In the genomic region with DNA sequence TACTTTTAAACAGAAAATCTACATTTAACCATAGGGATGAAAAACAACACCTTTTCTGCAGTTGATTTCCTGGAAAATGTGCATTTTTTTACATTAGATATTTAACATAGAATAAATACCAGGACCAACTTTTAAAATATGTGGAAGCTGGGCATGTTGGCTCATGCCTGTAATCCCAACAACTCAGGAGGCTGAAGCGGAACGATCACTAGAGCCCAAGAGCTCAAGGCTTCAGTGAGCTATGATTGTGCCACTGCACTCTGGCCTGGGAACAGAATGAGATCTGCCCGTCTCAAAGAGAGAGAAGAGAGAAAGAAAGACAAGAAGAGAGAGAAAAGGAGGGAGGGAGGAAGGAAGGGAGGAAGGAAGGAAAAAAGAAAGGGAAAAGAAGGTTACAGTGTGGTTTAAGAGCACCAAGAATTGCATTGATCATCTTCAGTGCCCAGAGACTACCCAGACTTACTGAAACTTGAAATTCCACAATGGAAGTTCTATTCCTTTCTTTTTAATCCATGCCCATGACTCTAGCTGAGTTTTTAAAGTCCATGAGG, we compare ENCODE assay signal across 23 cellular contexts.
DNase-seq lines count a peak whose midpoint lies in the region; ATAC-seq, FAIRE-seq and TF ChIP-seq lines count a peak whose summit lies in the region.
"Had no signal": no experiment of that assay in that cellular context is flagged by ENCODE, and none has a peak within 500 bp of the region (broad histone marks: within the 10 kb centered on the region; RNA-seq: fewer than 3 reads in every experiment).

No MANE protein-coding gene starts in this region.

- in situ Hi-C loops in HepG2 (cut with HindIII; ENCODE audit: extremely low pct_ligation_motif_present, low pct_unique_long_range_greater_than_20kb) = no loop called here

- no peak overlapping the region for H3K4me3 ChIP-seq in HepG2 (replicated peaks in 1 of 3; ENCODE audit: insufficient read depth in 1 of 3, low read depth in 2 of 3, low read length in 3 of 3)
- no peak overlapping the region for H3K4me3 ChIP-seq in right lobe of liver
- H3K4me3 ChIP-seq in bronchial epithelial cell (ENCODE audit: low read depth, low read length) = no peak overlapping the region
- no peak overlapping the region for H3K4me3 ChIP-seq in keratinocyte (ENCODE audit: control insufficient read depth in 2 of 3, extremely low read depth in 1 of 3, insufficient read depth in 2 of 3, low read depth in 1 of 3, low read length in 3 of 3)
- H3K4me3 ChIP-seq: A549, MG63 had no signal

- no peak for ATAC-seq in HepG2
- no peak for ATAC-seq in right lobe of liver
- no peak for ATAC-seq in HG02798 (IDR thresholded peaks at IDR 0.05; ENCODE audit: poor library complexity, unreplicated experiment)
- no peak for ATAC-seq in GM21447 (IDR thresholded peaks at IDR 0.05; ENCODE audit: unreplicated experiment)
- ATAC-seq: A549 had no signal

- TF ChIP-seq POLR2A in HepG2 (IDR thresholded peaks at IDR 0.05; ENCODE audit: insufficient read depth in 1 of 2, low read depth in 2 of 2, low read length in 2 of 2) = no peak
- TF ChIP-seq POLR2A in right lobe of liver (IDR thresholded peaks at IDR 0.05) = no peak

- no peak for TF ChIP-seq RAD21 in HepG2 (CRISPR knock-in tag; IDR thresholded peaks at IDR 0.05)

- no peaks in the 10 kb centered on the region for H3K9me1 ChIP-seq in keratinocyte (ENCODE audit: control insufficient read depth, extremely low read depth, insufficient read depth, low read length)

- H3K36me3 ChIP-seq in HepG2 (replicated peaks in 1 of 2; ENCODE audit: control insufficient read depth in 1 of 2, insufficient read depth in 2 of 2, low read length in 2 of 2) (no peaks in the 10 kb centered on the region), right lobe of liver (no peaks in the 10 kb centered on the region), bronchial epithelial cell (ENCODE audit: control insufficient read depth, insufficient read depth, low read length) (no peaks in the 10 kb centered on the region), keratinocyte (ENCODE audit: control insufficient read depth in 2 of 2, extremely low read depth in 1 of 2, insufficient read depth in 2 of 2, low read length in 2 of 2) (no peaks in the 10 kb centered on the region)
- H3K36me3 ChIP-seq: MG63 had no signal

- no peaks in the 10 kb centered on the region for H3K79me2 ChIP-seq in HepG2 (ENCODE audit: insufficient read depth, low read length)
- no peaks in the 10 kb centered on the region for H3K79me2 ChIP-seq in keratinocyte (ENCODE audit: control insufficient read depth, insufficient read depth, low read length)

- H2AFZ ChIP-seq in HepG2 (ENCODE audit: low read length) = no peak overlapping the region
- H2AFZ ChIP-seq in keratinocyte (ENCODE audit: control insufficient read depth, low read length) = peak overlapping the region; percentile 65

- no TSS peak for BruUV-seq in HepG2 (replicated peaks; lab: Mats Ljungman, UMichigan)

- dilution Hi-C loops in keratinocyte (cut with MboI; ENCODE audit: extremely low pct_ligation_motif_present, low sequenced_read_pairs) = no loop called here

- H4K20me1 ChIP-seq in HepG2 (ENCODE audit: insufficient read depth, low read length) (no peaks in the 10 kb centered on the region), keratinocyte (ENCODE audit: control insufficient read depth, extremely low read depth, insufficient read depth, low read length) (no peaks in the 10 kb centered on the region)

- no peak overlapping the region for H3K4me2 ChIP-seq in HepG2 (ENCODE audit: low read depth, low read length)
- H3K4me2 ChIP-seq in keratinocyte (ENCODE audit: control insufficient read depth, extremely low read depth, insufficient read depth, low read depth, low read length) = peak overlapping the region; percentile 36
- H3K4me2 ChIP-seq: A549, SK-N-SH had no signal

- intact Hi-C loops in HepG2 (cut with micrococcal nuclease; ENCODE audit: unreplicated experiment) = no loop called here
- intact Hi-C loops in right lobe of liver (cut with DNase I) = no loop called here

- H3K4me1 ChIP-seq in HepG2 (ENCODE audit: insufficient read depth, low read length) = no peaks in the 10 kb centered on the region
- H3K4me1 ChIP-seq in right lobe of liver = no peaks in the 10 kb centered on the region
- H3K4me1 ChIP-seq in keratinocyte (ENCODE audit: control insufficient read depth, extremely low read depth, insufficient read depth, low read length) = peaks cover 4% of the 10 kb centered on the region
- H3K4me1 ChIP-seq: A549 had no signal

- TF ChIP-seq CTCF in HepG2 (CRISPR knock-in tag; IDR thresholded peaks at IDR 0.05) (no peak), right lobe of liver (IDR thresholded peaks at IDR 0.05) (no peak), bronchial epithelial cell (IDR thresholded peaks at IDR 0.05; ENCODE audit: insufficient read depth, low read length, severe bottlenecking) (no peak), keratinocyte (optimal IDR thresholded peaks at IDR 0.05 in 1 of 3, IDR thresholded peaks at IDR 0.05 in 1 of 3, conservative IDR thresholded peaks at IDR 0.05 in 1 of 3; ENCODE audit: extremely low read depth in 1 of 3, insufficient read depth in 2 of 3, low read length in 3 of 3) (no peak)

- H3K27me3 ChIP-seq in HepG2 (ENCODE audit: control insufficient read depth in 1 of 2, insufficient read depth in 2 of 2, low read length in 2 of 2) = 0 out of 5 replicates have a peak, but pooled peaks cover 0 to 5% of the 10 kb centered on the region in 2 experiments
- no peaks in the 10 kb centered on the region for H3K27me3 ChIP-seq in right lobe of liver
- no peaks in the 10 kb centered on the region for H3K27me3 ChIP-seq in bronchial epithelial cell (ENCODE audit: control insufficient read depth, insufficient read depth, low read length)
- no peaks in the 10 kb centered on the region for H3K27me3 ChIP-seq in keratinocyte (ENCODE audit: control insufficient read depth, extremely low read depth, insufficient read depth, low read length)
- H3K27me3 ChIP-seq: MG63 had no signal

- WGBS in HepG2 (ENCODE audit: low lambda C conversion rate) = 45% methylated on average over 3 of the region's 3 CpGs
- 82% methylated on average over 3 of the region's 3 CpGs for WGBS in right lobe of liver (ENCODE audit: insufficient coverage, low coverage, low lambda C conversion rate, missing lambda C conversion rate)

- no peak for FAIRE-seq in HepG2 (lab: Jason Lieb, UNC)
- FAIRE-seq in bronchial epithelial cell (lab: Jason Lieb, UNC) = no peak
- FAIRE-seq in keratinocyte (lab: Jason Lieb, UNC) = peak; percentile 79
- FAIRE-seq: A549, GM12891, H54 had no signal

- H3K9ac ChIP-seq in HepG2 (ENCODE audit: insufficient read depth, low read depth, low read length) (no peak overlapping the region), keratinocyte (ENCODE audit: control insufficient read depth, extremely low read depth, insufficient read depth, low read length) (no peak overlapping the region)
- H3K9ac ChIP-seq: SK-N-SH had no signal

- no peaks in the 10 kb centered on the region for H3K9me3 ChIP-seq in HepG2 (ENCODE audit: low read length)
- H3K9me3 ChIP-seq in right lobe of liver = no peaks in the 10 kb centered on the region
- no peaks in the 10 kb centered on the region for H3K9me3 ChIP-seq in keratinocyte (ENCODE audit: control insufficient read depth, low read depth, low read length)
- H3K9me3 ChIP-seq: A549, MG63, SK-N-SH had no signal

- H3K27ac ChIP-seq in HepG2 (ENCODE audit: extremely low read length, insufficient read depth, low read length) (no peak overlapping the region), right lobe of liver (no peak overlapping the region), keratinocyte (ENCODE audit: control insufficient read depth, insufficient read depth, low read length) (no peak overlapping the region)
- H3K27ac ChIP-seq: A549 had no signal

- POLR2A ChIA-PET in HepG2 (lab: Yijun Ruan, JAX) = no interaction called here

- CTCF ChIA-PET in HepG2 (lab: Yijun Ruan, JAX; ENCODE audit: low intra/inter-chr PET ratio, low total read pairs) = no interaction called here

- no peak for DNase-seq in HepG2 (ENCODE audit: low spot score)
- no peak for DNase-seq in right lobe of liver
- peak; percentile 62 for DNase-seq in bronchial epithelial cell (ENCODE audit: low read depth)
- DNase-seq in keratinocyte (ENCODE audit: low read depth, low spot score) = no peak
- no peak for DNase-seq in CD1c-positive myeloid dendritic cell (ENCODE audit: extremely low spot score)
- DNase-seq: CD4-positive, alpha-beta memory T cell; DMS153; EL; HFFc6; Karpas-422; MG63; NCI-H1048; NCI-H1436 treated with DMSO at 0.1 percent for 48 hours; NCI-H2029; NCI-H2171 treated with DMSO at 0.1 percent for 48 hours; NCI-H774; SHP77; SK-N-SH had no signal

- TF ChIP-seq EP300 in HepG2 (IDR thresholded peaks at IDR 0.05; ENCODE audit: low read depth in 2 of 2, low read length in 2 of 2) (no peak), HepG2 (CRISPR knock-in tag; IDR thresholded peaks at IDR 0.05; ENCODE audit: borderline replicate concordance) (no peak)

TF ChIP-seq in HepG2, 621 proteins besides CTCF, POLR2A, EP300 and RAD21:
- TF ChIP-seq SAFB2 (CRISPR knock-in tag; IDR thresholded peaks at IDR 0.05; ENCODE audit: borderline replicate concordance, low read depth) (no peak), HNRNPK (IDR thresholded peaks at IDR 0.05; ENCODE audit: low read depth, low read length, poor library complexity, severe bottlenecking) (peak; percentile 24), NFKBIZ (CRISPR knock-in tag; IDR thresholded peaks at IDR 0.05) (no peak)
